Comparison of ENCODE assay signal across 14 cellular contexts in the genomic region with DNA sequence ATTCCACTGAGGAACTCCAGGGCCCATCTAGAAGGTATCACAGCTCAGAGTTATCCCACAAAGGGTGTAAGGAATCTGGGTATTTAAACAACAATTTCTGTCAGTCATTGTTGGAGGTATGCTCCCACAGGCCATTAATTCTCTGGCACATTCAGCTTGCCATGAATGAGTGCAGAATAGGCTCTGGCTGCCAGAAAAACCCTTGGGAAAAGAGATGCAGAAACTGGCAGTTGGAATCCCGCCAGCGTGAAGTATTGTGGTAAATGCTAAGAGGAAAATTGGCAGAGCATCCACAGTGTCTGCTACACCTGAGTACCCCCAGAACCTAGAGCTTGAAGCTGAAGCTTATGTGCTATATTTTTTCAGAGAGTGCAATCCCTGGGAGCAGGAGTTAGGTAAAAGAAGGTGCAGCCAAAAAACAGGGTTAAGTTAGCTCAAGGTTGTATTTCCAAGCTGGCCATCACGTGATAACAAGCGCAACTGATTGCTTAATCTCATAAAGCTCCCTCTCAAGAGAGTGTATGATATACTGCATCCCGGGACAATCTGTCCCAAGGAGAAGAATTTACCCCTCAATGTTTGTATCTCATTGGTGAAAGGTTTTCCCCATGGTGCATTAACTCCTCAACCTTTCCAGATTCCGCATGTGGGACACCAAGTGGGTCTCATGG.
DNase-seq lines count a peak whose midpoint lies in the region; ATAC-seq lines count a peak whose summit lies in the region.
"Had no signal": no experiment of that assay in that cellular context is flagged by ENCODE, and none has a peak within 500 bp of the region (broad histone marks: within the 10 kb centered on the region; RNA-seq: fewer than 3 reads in every experiment).

No MANE protein-coding gene starts in this region.

- DNase-seq in D341Med (ENCODE audit: low spot score) (peak; percentile 24), NCI-H1105 treated with DMSO at 0.1 percent for 48 hours (lab: John Stamatoyannopoulos, UW) (peak; percentile 100), NCI-H69 (lab: John Stamatoyannopoulos, UW) (peak; percentile 43), kidney glomerular epithelial cell (lab: John Stamatoyannopoulos, UW) (peak; percentile 93), DMS114 treated with DMSO at 0.1 percent for 48 hours (lab: John Stamatoyannopoulos, UW; ENCODE audit: unreplicated experiment) (no peak)
- no peak for DNase-seq in stimulated activated CD4-positive, alpha-beta T cell treated with anti-CD3 and anti-CD28 coated beads, Interleukin-4, amount 100 ng/mL, for 4 hours
- DNase-seq: activated CD4-positive, alpha-beta memory T cell treated with anti-CD3 and anti-CD28 coated beads, Interleukin-2, amount 10 ng/mL, durations not matched to agents 7 days and 5 days; activated effector memory CD4-positive, alpha-beta T cell treated with Interleukin-2 at 50 U/mL for 16 hours; C1 segment of cervical spinal cord; left ventricle myocardium superior; nephron progenitor cell; stomach had no signal

- ATAC-seq in GM18858 (IDR thresholded peaks at IDR 0.05; ENCODE audit: unreplicated experiment) = no peak
- no peak for ATAC-seq in GM18517 (IDR thresholded peaks at IDR 0.05; ENCODE audit: unreplicated experiment)
- ATAC-seq: left ventricle myocardium superior had no signal

Comparison
In these comparisons a context has a peak if more than half of its experiments do, and no peak if none do; other contexts are left out.
1. DNase-seq: peak in D341Med (single experiment), NCI-H1105 treated with DMSO at 0.1 percent for 48 hours (single experiment), NCI-H69 (single experiment) and kidney glomerular epithelial cell (single experiment); none in DMS114 treated with DMSO at 0.1 percent for 48 hours (single experiment) and stimulated activated CD4-positive, alpha-beta T cell treated with anti-CD3 and anti-CD28 coated beads, Interleukin-4, amount 100 ng/mL, for 4 hours (0 of 2).